ENCODE assay signal across 19 cellular contexts in the genomic region with DNA sequence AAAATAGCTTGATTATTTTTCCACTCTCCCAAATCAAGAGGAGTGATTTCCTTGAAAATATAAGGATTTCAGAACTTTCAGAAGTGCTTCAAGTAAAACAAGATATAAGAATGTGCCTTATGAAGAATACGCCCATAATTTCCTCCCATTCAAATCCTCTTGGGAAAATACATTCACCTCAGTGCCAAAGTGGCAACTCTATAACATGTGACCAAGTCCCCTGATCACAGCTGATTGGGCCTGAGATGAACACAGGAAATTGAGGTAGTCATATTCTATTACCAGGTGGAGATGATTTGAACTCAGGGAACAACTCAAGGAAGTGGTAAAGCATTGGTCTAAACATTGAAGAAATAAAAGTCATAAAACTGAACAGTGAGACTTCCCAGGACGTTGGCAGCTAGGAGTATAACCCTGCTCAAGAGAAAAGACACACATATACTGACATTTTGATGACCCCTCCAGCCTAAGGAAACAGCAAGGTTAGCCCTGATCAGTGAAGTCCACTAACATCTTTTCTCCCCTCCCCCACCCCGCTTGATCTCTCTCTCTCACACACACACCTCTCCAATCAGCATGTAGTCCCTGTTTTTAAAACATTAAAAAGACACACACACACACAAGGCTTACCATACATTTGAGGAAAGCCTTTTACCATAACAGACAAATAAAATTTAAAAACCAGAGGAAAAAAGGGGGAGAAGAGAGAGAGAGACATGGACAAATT.
DNase-seq lines count a peak whose midpoint lies in the region; ATAC-seq, FAIRE-seq and TF ChIP-seq lines count a peak whose summit lies in the region.
"Had no signal": no experiment of that assay in that cellular context is flagged by ENCODE, and none has a peak within 500 bp of the region (broad histone marks: within the 10 kb centered on the region; RNA-seq: fewer than 3 reads in every experiment).

No MANE protein-coding gene starts in this region.

- TF ChIP-seq POLR2A in heart left ventricle (IDR thresholded peaks at IDR 0.05) (no peak), K562 (conservative IDR thresholded peaks at IDR 0.05) (no peak)

- H3K9me1 ChIP-seq in K562 (ENCODE audit: control insufficient read depth, insufficient read depth, low read length), result no peaks in the 10 kb centered on the region

- TF ChIP-seq EP300 in K562 (IDR thresholded peaks at IDR 0.05; ENCODE audit: low read length), result no peak

- H3K27ac Mint-ChIP-seq in mesothelial cell of epicardium, result peak overlapping the region; percentile 47
- H3K27ac Mint-ChIP-seq: B cell; CD4-positive, alpha-beta T cell; GM23338; HFFc6 had no signal

- no peak for DNase-seq in heart left ventricle
- no peak for DNase-seq in Right ventricle myocardium inferior (ENCODE audit: missing footprints)
- peak; percentile 15 to 59 (median 36) for DNase-seq in K562 (ENCODE audit: extremely low read depth in 1 of 4, low spot score in 3 of 4)
- DNase-seq in mesothelial cell of epicardium (ENCODE audit: low spot score in 2 of 2, unreplicated experiment in 2 of 2), result no peak
- no peak for DNase-seq in T-helper 2 cell
- DNase-seq in GDM1 (lab: John Stamatoyannopoulos, UW), result no peak
- DNase-seq in activated CD8-positive, alpha-beta memory T cell treated with anti-CD3 and anti-CD28 coated beads, Interleukin-2, amount 50 U/mL, for 48 hours, result no peak
- DNase-seq: Caco-2; CD4-positive, alpha-beta T cell; HCEC 1CT; HFFc6 had no signal

- H3K4me3 Mint-ChIP-seq in mesothelial cell of epicardium, result no peak overlapping the region
- H3K4me3 Mint-ChIP-seq: B cell; CD4-positive, alpha-beta T cell; GM23338 had no signal

- peak overlapping the region; percentile 30; the same call in 1 of the 2 replicates for H2AFZ ChIP-seq in K562 (ENCODE audit: low read depth, low read length)
- H2AFZ ChIP-seq: GM23338 had no signal

- POLR2A ChIA-PET in K562 (lab: Yijun Ruan, JAX), result interaction anchor here (0.7 kb wide), 1 partner anchor 81 kb away, joined by 3 read pairs; no protein-coding TSS in a partner anchor

- peak overlapping the region in 7 of 12 donors; percentile 5 to 60 (median 30) for H3K27ac ChIP-seq in heart left ventricle
- no peak overlapping the region for H3K27ac ChIP-seq in BLaER1 treated with 17β-estradiol and CSF1 and Interleukin-3, amounts not matched to agents 10 nM and 100 nM
- H3K27ac ChIP-seq in K562 (ENCODE audit: extremely low read depth, low read depth, low read length), result no peak overlapping the region
- H3K27ac ChIP-seq: C4-2B, HL-60 had no signal

- no peaks in the 10 kb centered on the region for H3K27me3 Mint-ChIP-seq in mesothelial cell of epicardium (ENCODE audit: low read depth)

- peaks cover 0 to 8% (median 0%) of the 10 kb centered on the region in 12 donors for H3K9me3 ChIP-seq in heart left ventricle
- no peaks in the 10 kb centered on the region for H3K9me3 ChIP-seq in BLaER1 treated with 17β-estradiol and CSF1 and Interleukin-3, amounts not matched to agents 10 nM and 100 nM (replicated peaks in 1 of 11)
- H3K9me3 ChIP-seq in K562 (replicated peaks; ENCODE audit: control insufficient read depth, insufficient read depth, low read depth, low read length), result no peaks in the 10 kb centered on the region
- H3K9me3 ChIP-seq: Caco-2 had no signal

- no peak for TF ChIP-seq CTCF in heart left ventricle (IDR thresholded peaks at IDR 0.05)
- no peak for TF ChIP-seq CTCF in K562 (IDR thresholded peaks at IDR 0.05 in 2 of 3, conservative IDR thresholded peaks at IDR 0.05 in 1 of 3; ENCODE audit: insufficient read depth in 2 of 3, low read depth in 1 of 3, low read length in 3 of 3)
- no peak for TF ChIP-seq CTCF in mesothelial cell of epicardium (IDR thresholded peaks at IDR 0.05; ENCODE audit: unreplicated experiment)

- no peaks in the 10 kb centered on the region for H3K36me3 Mint-ChIP-seq in mesothelial cell of epicardium

- CTCF ChIA-PET in K562 (lab: Yijun Ruan, JAX; ENCODE audit: low intra/inter-chr PET ratio), result no interaction called here

- H3K4me1 ChIP-seq in heart left ventricle (peaks cover 0 to 35% (median 15%) of the 10 kb centered on the region in 12 donors), K562 (replicated peaks in 1 of 2; ENCODE audit: control insufficient read depth in 2 of 2, insufficient read depth in 2 of 2, low read length in 2 of 2) (peaks cover 4 to 30% of the 10 kb centered on the region in 2 experiments)
- peaks cover 6 to 22% (median 14%) of the 10 kb centered on the region in 10 experiments; a peak in 19 of 20 replicates for H3K4me1 ChIP-seq in BLaER1 treated with 17β-estradiol and CSF1 and Interleukin-3, amounts not matched to agents 10 nM and 100 nM

- no peak overlapping the region for H3K9ac ChIP-seq in BLaER1 treated with 17β-estradiol and CSF1 and Interleukin-3, amounts not matched to agents 10 nM and 100 nM
- H3K9ac ChIP-seq in K562 (ENCODE audit: insufficient read depth in 1 of 2, low read depth in 2 of 2, low read length in 2 of 2), result no peak overlapping the region

- in situ Hi-C loops in K562 (cut with MboI), result loop anchor here (5.0 kb wide), 1 partner anchor 279 kb away; no protein-coding TSS in a partner anchor

- H3K4me1 Mint-ChIP-seq in mesothelial cell of epicardium, result peaks cover 32% of the 10 kb centered on the region
- H3K4me1 Mint-ChIP-seq: B cell had no signal

- no TSS peak for BruUV-seq in K562 (replicated peaks; lab: Mats Ljungman, UMichigan)

- no peaks in the 10 kb centered on the region for H3K36me3 ChIP-seq in heart left ventricle
- no peaks in the 10 kb centered on the region for H3K36me3 ChIP-seq in BLaER1 treated with 17β-estradiol and CSF1 and Interleukin-3, amounts not matched to agents 10 nM and 100 nM
- no peaks in the 10 kb centered on the region for H3K36me3 ChIP-seq in K562 (ENCODE audit: control insufficient read depth, insufficient read depth, low read length)

- no peaks in the 10 kb centered on the region for H3K9me3 Mint-ChIP-seq in mesothelial cell of epicardium
- H3K9me3 Mint-ChIP-seq: CD4-positive, alpha-beta T cell; HFFc6 had no signal

- no peaks in the 10 kb centered on the region for H3K27me3 ChIP-seq in heart left ventricle
- H3K27me3 ChIP-seq in BLaER1 treated with 17β-estradiol and CSF1 and Interleukin-3, amounts not matched to agents 10 nM and 100 nM, result peaks cover 0 to 36% (median 0%) of the 10 kb centered on the region in 11 experiments; a peak in 8 of 22 replicates
- no peaks in the 10 kb centered on the region for H3K27me3 ChIP-seq in K562 (ENCODE audit: control insufficient read depth in 2 of 2, insufficient read depth in 2 of 2, low read length in 2 of 2)

- WGBS in heart left ventricle, 4 donors, result 39 to 74% (median 58%) methylated on average over 3 of the region's 3 CpGs
- 53% methylated on average over 3 of the region's 3 CpGs for WGBS in K562 (ENCODE audit: insufficient coverage, low coverage, missing lambda C conversion rate)

- TF ChIP-seq RAD21 in K562 (CRISPR knock-in tag; conservative IDR thresholded peaks at IDR 0.05 in 1 of 2, IDR thresholded peaks at IDR 0.05 in 1 of 2), result no peak

- H3K4me3 ChIP-seq in heart left ventricle (no peak overlapping the region), K562 (no peak overlapping the region)
- H3K4me3 ChIP-seq in BLaER1 treated with 17β-estradiol and CSF1 and Interleukin-3, amounts not matched to agents 10 nM and 100 nM, result no peak overlapping the region
- H3K4me3 ChIP-seq: GM23338 had no signal

- intact Hi-C loops in heart left ventricle (cut with DNase I), result loop anchor here in 7 of 10 donors (2.0 to 10.0 kb wide), 7 partner anchors 56 to 289 kb away; partner anchors contain the start of gene TEAD1 (in 2 of the 7)
- intact Hi-C loops in Right ventricle myocardium inferior (cut with DNase I), result no loop called here
- intact Hi-C loops in K562 (cut with micrococcal nuclease), result loop anchor here (5.0 kb wide), 1 partner anchor 209 kb away; no protein-coding TSS in a partner anchor

- peak overlapping the region in 6 of 11 experiments; percentile 16 to 40 (median 28); a peak in 9 of 22 replicates for H3K4me2 ChIP-seq in BLaER1 treated with 17β-estradiol and CSF1 and Interleukin-3, amounts not matched to agents 10 nM and 100 nM
- H3K4me2 ChIP-seq in K562 (ENCODE audit: insufficient read depth, low read length), result no peak overlapping the region
- H3K4me2 ChIP-seq: GM23338 had no signal

- FAIRE-seq in K562 (lab: Jason Lieb, UNC), result peak; percentile 37
- FAIRE-seq: D721Med, G401.6, H54 had no signal

- ATAC-seq in heart left ventricle (peak in 3 of 4 donors; percentile 13 to 65 (median 34)), Right ventricle myocardium inferior (no peak), K562 (peak; percentile 66)
- ATAC-seq: GM23338 had no signal

- no peaks in the 10 kb centered on the region for H3K79me2 ChIP-seq in K562 (ENCODE audit: control insufficient read depth, insufficient read depth, low read length)

- H4K20me1 ChIP-seq in BLaER1 treated with 17β-estradiol and CSF1 and Interleukin-3, amounts not matched to agents 10 nM and 100 nM, result no peaks in the 10 kb centered on the region
- H4K20me1 ChIP-seq in K562 (replicated peaks; ENCODE audit: control insufficient read depth, insufficient read depth, low read length), result no peaks in the 10 kb centered on the region

TF ChIP-seq in K562, 482 proteins besides CTCF, POLR2A, EP300 and RAD21:
- no peak for TF ChIP-seq MNT (conservative IDR thresholded peaks at IDR 0.05)
- peak; percentile 28 for TF ChIP-seq CBFA2T3 (IDR thresholded peaks at IDR 0.05)
- no peak for TF ChIP-seq RBM17 (IDR thresholded peaks at IDR 0.05; ENCODE audit: borderline replicate concordance, low read depth, low read length)
- TF ChIP-seq MYBL2 (IDR thresholded peaks at IDR 0.05; ENCODE audit: low read depth), result 0 out of 2 replicates have a peak, but pooled peaks have one; percentile 22
- TF ChIP-seq MYBL2 (CRISPR knock-in tag; IDR thresholded peaks at IDR 0.05; ENCODE audit: borderline replicate concordance), result no peak

Comparison
In these comparisons a context has a peak if more than half of its experiments do, and no peak if none do; other contexts are left out.
1. DNase-seq: peak in K562 (4 of 4); none in heart left ventricle (0 of 5), Right ventricle myocardium inferior (single experiment), mesothelial cell of epicardium (0 of 2), T-helper 2 cell (0 of 5), GDM1 (single experiment) and activated CD8-positive, alpha-beta memory T cell treated with anti-CD3 and anti-CD28 coated beads, Interleukin-2, amount 50 U/mL, for 48 hours (single experiment).
2. H3K27ac ChIP-seq: peak in heart left ventricle (7 of 12); none in BLaER1 treated with 17β-estradiol and CSF1 and Interleukin-3, amounts not matched to agents 10 nM and 100 nM (0 of 11) and K562 (single experiment).